In the genomic region with DNA sequence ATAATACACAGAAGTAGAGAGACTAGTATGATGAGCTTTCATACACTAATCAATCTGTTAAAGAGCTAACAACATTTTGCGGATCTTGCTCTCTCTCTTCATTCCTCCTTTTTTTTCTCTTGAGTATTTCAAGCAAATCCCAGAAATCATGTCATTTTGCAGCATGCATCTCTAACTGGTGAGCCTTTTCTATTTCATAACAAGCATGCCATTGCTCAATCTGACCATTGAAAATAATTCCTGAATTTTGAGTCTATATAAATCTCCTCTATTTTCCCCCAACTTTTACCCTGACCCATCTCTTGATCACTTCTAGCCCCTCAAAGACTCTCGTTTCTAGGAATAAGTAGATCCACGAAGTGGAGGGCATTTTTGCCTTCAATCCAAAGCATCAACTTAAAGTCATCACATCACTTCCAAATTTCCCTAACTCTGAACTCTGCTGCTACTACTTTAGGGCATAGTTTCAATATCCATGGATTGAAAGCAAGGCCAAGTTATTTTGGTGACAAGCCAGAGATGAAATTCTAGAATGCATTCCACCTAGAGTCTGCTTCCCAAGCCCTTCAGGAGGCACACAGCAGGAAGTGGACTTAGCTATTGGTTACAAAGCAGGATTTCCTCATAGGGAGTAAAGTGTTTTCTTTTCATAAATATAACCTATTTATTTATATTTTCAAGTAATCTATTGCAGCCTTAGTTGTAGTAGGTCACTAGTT, we compare ENCODE assay signal across 11 cellular contexts.
DNase-seq lines count a peak whose midpoint lies in the region; ATAC-seq and TF ChIP-seq lines count a peak whose summit lies in the region.
"Had no signal": no experiment of that assay in that cellular context is flagged by ENCODE, and none has a peak within 500 bp of the region (broad histone marks: within the 10 kb centered on the region; RNA-seq: fewer than 3 reads in every experiment).

No MANE protein-coding gene starts in this region.

- H3K9me3 ChIP-seq in stomach = no peaks in the 10 kb centered on the region
- no peaks in the 10 kb centered on the region for H3K9me3 ChIP-seq in neural progenitor cell (ENCODE audit: low read depth)

- H3K4me1 ChIP-seq in GM23338 (ENCODE audit: insufficient read depth) = peaks cover 15% of the 10 kb centered on the region
- peaks cover 22 to 55% (median 41%) of the 10 kb centered on the region in 4 donors for H3K4me1 ChIP-seq in stomach
- peaks cover 29% of the 10 kb centered on the region for H3K4me1 ChIP-seq in neural progenitor cell

- no peak overlapping the region for H3K9ac ChIP-seq in neural progenitor cell

- H3K79me2 ChIP-seq in GM23338 (replicated peaks; ENCODE audit: insufficient read depth) = no peaks in the 10 kb centered on the region
- no peaks in the 10 kb centered on the region for H3K79me2 ChIP-seq in neural progenitor cell (ENCODE audit: low read depth)

- H3K4me3 Mint-ChIP-seq in GM23338 = no peak overlapping the region
- no peak overlapping the region for H3K4me3 Mint-ChIP-seq in stimulated activated naive CD8-positive, alpha-beta T cell treated with anti-CD3 and anti-CD28 coated beads, Interleukin-15, amount 100 ng/mL, for 72 hours
- H3K4me3 Mint-ChIP-seq in neural progenitor cell = no peak overlapping the region
- H3K4me3 Mint-ChIP-seq: memory B cell had no signal

- no peak overlapping the region for H3K27ac Mint-ChIP-seq in GM23338
- H3K27ac Mint-ChIP-seq in stimulated activated naive CD8-positive, alpha-beta T cell treated with anti-CD3 and anti-CD28 coated beads, Interleukin-15, amount 100 ng/mL, for 72 hours = no peak overlapping the region
- H3K27ac Mint-ChIP-seq in neural progenitor cell = no peak overlapping the region
- H3K27ac Mint-ChIP-seq: memory B cell had no signal

- H3K36me3 ChIP-seq in GM23338 (ENCODE audit: insufficient read depth) (no peaks in the 10 kb centered on the region), stomach (no peaks in the 10 kb centered on the region), neural progenitor cell (no peaks in the 10 kb centered on the region)

- H3K36me3 Mint-ChIP-seq in GM23338 (ENCODE audit: low read depth) (no peaks in the 10 kb centered on the region), neural progenitor cell (no peaks in the 10 kb centered on the region)
- H3K36me3 Mint-ChIP-seq: memory B cell had no signal

- no peak for TF ChIP-seq CTCF in GM23338 (conservative IDR thresholded peaks at IDR 0.05; ENCODE audit: low read depth in 2 of 2)
- no peak for TF ChIP-seq CTCF in astrocyte of the spinal cord (IDR thresholded peaks at IDR 0.05; ENCODE audit: low read depth, low read length)
- no peak for TF ChIP-seq CTCF in stomach (IDR thresholded peaks at IDR 0.05)
- TF ChIP-seq CTCF in neural progenitor cell (IDR thresholded peaks at IDR 0.05) = no peak

- no peak for TF ChIP-seq POLR2A in stomach (IDR thresholded peaks at IDR 0.05)

- H2AFZ ChIP-seq in GM23338 (0 out of 2 replicates have a peak overlapping the region, but pooled peaks have one; percentile 11), neural progenitor cell (replicated peaks) (no peak overlapping the region)

- no peaks in the 10 kb centered on the region for H3K9me3 Mint-ChIP-seq in GM23338
- no peaks in the 10 kb centered on the region for H3K9me3 Mint-ChIP-seq in stimulated activated naive CD8-positive, alpha-beta T cell treated with anti-CD3 and anti-CD28 coated beads, Interleukin-15, amount 100 ng/mL, for 72 hours
- H3K9me3 Mint-ChIP-seq in neural progenitor cell = no peaks in the 10 kb centered on the region

- TF ChIP-seq EP300 in stomach (IDR thresholded peaks at IDR 0.05) = no peak

- no peaks in the 10 kb centered on the region for H3F3A ChIP-seq in GM23338 (replicated peaks; ENCODE audit: low read depth)
- H3F3A ChIP-seq in neural progenitor cell (ENCODE audit: low read depth) = peaks cover 15% of the 10 kb centered on the region

- no peaks in the 10 kb centered on the region for H3K9me2 ChIP-seq in GM23338 (ENCODE audit: insufficient read depth)

- H4K20me1 ChIP-seq in GM23338 (replicated peaks; ENCODE audit: insufficient read depth) (no peaks in the 10 kb centered on the region), neural progenitor cell (ENCODE audit: low read depth) (no peaks in the 10 kb centered on the region)

- no peak overlapping the region for H3K4me3 ChIP-seq in GM23338
- no peak overlapping the region for H3K4me3 ChIP-seq in astrocyte of the spinal cord (ENCODE audit: low read depth, low read length)
- no peak overlapping the region for H3K4me3 ChIP-seq in stomach
- no peak overlapping the region for H3K4me3 ChIP-seq in neural progenitor cell

- H3K27ac ChIP-seq in GM23338 (ENCODE audit: low read depth) (no peak overlapping the region), stomach (peak overlapping the region; percentile 15 to 76 (median 70)), neural progenitor cell (no peak overlapping the region)

- H3K4me2 ChIP-seq in GM23338 = no peak overlapping the region
- H3K4me2 ChIP-seq in neural progenitor cell = no peak overlapping the region

- ATAC-seq in GM23338 = 0 out of 3 replicates have a peak, but pooled peaks have one; percentile 26
- no peak for ATAC-seq in stimulated activated naive CD8-positive, alpha-beta T cell treated with anti-CD3 and anti-CD28 coated beads, Interleukin-15, amount 100 ng/mL, for 72 hours

- H3K27me3 Mint-ChIP-seq in GM23338 (ENCODE audit: insufficient read depth, low read depth, poor library complexity) = no peaks in the 10 kb centered on the region
- no peaks in the 10 kb centered on the region for H3K27me3 Mint-ChIP-seq in stimulated activated naive CD8-positive, alpha-beta T cell treated with anti-CD3 and anti-CD28 coated beads, Interleukin-15, amount 100 ng/mL, for 72 hours
- H3K27me3 Mint-ChIP-seq in neural progenitor cell (ENCODE audit: insufficient read depth, low read depth) = peaks cover 6% of the 10 kb centered on the region
- H3K27me3 Mint-ChIP-seq: memory B cell had no signal

- H3K27me3 ChIP-seq in GM23338 (ENCODE audit: insufficient read depth) (no peaks in the 10 kb centered on the region), stomach (no peaks in the 10 kb centered on the region), neural progenitor cell (no peaks in the 10 kb centered on the region)

- H3K4me1 Mint-ChIP-seq in GM23338 (peaks cover 14% of the 10 kb centered on the region), neural progenitor cell (peaks cover 15% of the 10 kb centered on the region)
- peaks cover 5% of the 10 kb centered on the region for H3K4me1 Mint-ChIP-seq in stimulated activated naive CD8-positive, alpha-beta T cell treated with anti-CD3 and anti-CD28 coated beads, Interleukin-15, amount 100 ng/mL, for 72 hours

- 55 to 67% (median 58%) methylated on average over 3 of the region's 3 CpGs for WGBS in stomach, 5 donors

- intact Hi-C loops in stomach (cut with DNase I; ENCODE audit: low total_unique reads) = no loop called here

- in situ Hi-C loops in astrocyte of the spinal cord (cut with HindIII; ENCODE audit: low sequenced_read_pairs) = no loop called here

- peak; percentile 24 for DNase-seq in GM23338 (ENCODE audit: low spot score)
- peak; percentile 91 for DNase-seq in astrocyte of the spinal cord (ENCODE audit: low read depth, low spot score)
- DNase-seq in iris pigment epithelial cell (ENCODE audit: low read depth) = peak; percentile 94
- no peak for DNase-seq in stomach
- no peak for DNase-seq in stimulated activated naive CD8-positive, alpha-beta T cell treated with anti-CD3 and anti-CD28 coated beads, Interleukin-15, amount 100 ng/mL, for 72 hours
- no peak for DNase-seq in neural progenitor cell (ENCODE audit: low spot score)
- DNase-seq in NCI-H1092 (lab: John Stamatoyannopoulos, UW) = no peak
- no peak for DNase-seq in OCI-M2 (lab: John Stamatoyannopoulos, UW; ENCODE audit: unreplicated experiment)
- DNase-seq: activated CD4-positive, alpha-beta T cell treated with anti-CD3 and anti-CD28 coated beads for 48 hours; GOT3 had no signal

TF ChIP-seq in GM23338, 12 proteins besides CTCF, POLR2A, EP300 and RAD21:
- TF ChIP-seq ZNF114 (CRISPR knock-in tag; IDR thresholded peaks at IDR 0.05) = no peak
TF ChIP-seq in GM23338: peak in this region for 0.

Comparison
In these comparisons a context has a peak if more than half of its experiments do, and no peak if none do; other contexts are left out.
1. DNase-seq: peak in GM23338 (single experiment), astrocyte of the spinal cord (single experiment) and iris pigment epithelial cell (single experiment); none in stomach (single experiment), stimulated activated naive CD8-positive, alpha-beta T cell treated with anti-CD3 and anti-CD28 coated beads, Interleukin-15, amount 100 ng/mL, for 72 hours (0 of 2), neural progenitor cell (single experiment), NCI-H1092 (single experiment) and OCI-M2 (single experiment).
2. H3K27ac ChIP-seq: peak in stomach (5 of 5); none in GM23338 (single experiment) and neural progenitor cell (single experiment).